In genomic region chr19:52170863-52171320, GRCh38 we compare ENCODE assay signal across 8 cellular contexts. TPM values are rescaled to one million over a fixed set of nuclear protein-coding genes. Genes with fewer than 3 reads are reported as not detected.
DNase-seq lines count a peak whose midpoint lies in the region; ATAC-seq and TF ChIP-seq lines count a peak whose summit lies in the region.

No MANE protein-coding gene starts in this region.

- H3K4me3 Mint-ChIP-seq in CD4-positive, alpha-beta memory T cell, result peak overlapping the region; percentile 89 to 99 (median 96)

- peaks cover 23 to 39% (median 35%) of the 10 kb centered on the region in 4 donors for H3K4me1 Mint-ChIP-seq in CD4-positive, alpha-beta memory T cell

- TF ChIP-seq CTCF in mucosa of descending colon (IDR thresholded peaks at IDR 0.05) (no peak), uterus (IDR thresholded peaks at IDR 0.05) (no peak)

- ATAC-seq in GM21737 (IDR thresholded peaks at IDR 0.05; ENCODE audit: unreplicated experiment), result peak; percentile 37
- ATAC-seq in mucosa of descending colon, result peak; percentile 52
- no peak for ATAC-seq in GM21526 (IDR thresholded peaks at IDR 0.05; ENCODE audit: low FRiP score, unreplicated experiment)
- ATAC-seq in HG03045 (IDR thresholded peaks at IDR 0.05; ENCODE audit: unreplicated experiment), result no peak

- peaks cover 36 to 41% of the 10 kb centered on the region in 2 donors for H3K36me3 Mint-ChIP-seq in CD4-positive, alpha-beta memory T cell

- peak in 1 of 5 donors; percentile 39 for DNase-seq in CD4-positive, alpha-beta memory T cell
- DNase-seq in SJCRH30 (peak in 1 of 2 experiments; percentile 15), mucosa of descending colon (peak; percentile 19 to 66 (median 60)), uterus (peak; percentile 29 to 41)

- peaks cover 25% of the 10 kb centered on the region for H3K4me1 ChIP-seq in CD4-positive, alpha-beta memory T cell (ENCODE audit: insufficient read depth, low read length)
- H3K4me1 ChIP-seq in SJCRH30, result peaks cover 3% of the 10 kb centered on the region; the same call in 1 of the 2 replicates
- peaks cover 4% of the 10 kb centered on the region for H3K4me1 ChIP-seq in endocrine pancreas (ENCODE audit: control insufficient read depth, insufficient read depth, low read length)
- H3K4me1 ChIP-seq in mucosa of descending colon (ENCODE audit: low read depth), result peaks cover 9% of the 10 kb centered on the region
- H3K4me1 ChIP-seq in uterus, result no peaks in the 10 kb centered on the region

- H3K9me3 Mint-ChIP-seq in CD4-positive, alpha-beta memory T cell, result peaks cover 0 to 7% (median 0%) of the 10 kb centered on the region in 8 donors

- H3K36me3 ChIP-seq in CD4-positive, alpha-beta memory T cell (ENCODE audit: insufficient read depth, low read length), result peaks cover 8% of the 10 kb centered on the region
- H3K36me3 ChIP-seq in SJCRH30 (peaks cover 14% of the 10 kb centered on the region), endocrine pancreas (ENCODE audit: control insufficient read depth, insufficient read depth, low read length) (peaks cover 3% of the 10 kb centered on the region), mucosa of descending colon (ENCODE audit: low read depth) (no peaks in the 10 kb centered on the region), uterus (no peaks in the 10 kb centered on the region)

- TF ChIP-seq POLR2A in uterus (IDR thresholded peaks at IDR 0.05), result no peak

- peak overlapping the region; percentile 83 to 97 (median 97) for H3K27ac Mint-ChIP-seq in CD4-positive, alpha-beta memory T cell

- H3K9me3 ChIP-seq in CD4-positive, alpha-beta memory T cell (ENCODE audit: control insufficient read depth in 1 of 2, low read length in 2 of 2), result no peaks in the 10 kb centered on the region
- H3K9me3 ChIP-seq in SJCRH30 (replicated peaks), result no peaks in the 10 kb centered on the region
- H3K9me3 ChIP-seq in endocrine pancreas (ENCODE audit: control insufficient read depth, low read length), result no peaks in the 10 kb centered on the region
- no peaks in the 10 kb centered on the region for H3K9me3 ChIP-seq in mucosa of descending colon
- no peaks in the 10 kb centered on the region for H3K9me3 ChIP-seq in uterus

- peak overlapping the region; percentile 90 to 93 for H3K4me3 ChIP-seq in CD4-positive, alpha-beta memory T cell (ENCODE audit: low read length in 2 of 2)
- H3K4me3 ChIP-seq in SJCRH30, result peak overlapping the region; percentile 69
- peak overlapping the region; percentile 89 for H3K4me3 ChIP-seq in endocrine pancreas (ENCODE audit: control insufficient read depth, insufficient read depth, low read length)
- H3K4me3 ChIP-seq in mucosa of descending colon, result peak overlapping the region; percentile 58
- peak overlapping the region; percentile 78 to 91 for H3K4me3 ChIP-seq in uterus

- H3K9ac ChIP-seq in endocrine pancreas (ENCODE audit: control insufficient read depth, insufficient read depth, low read length), result peak overlapping the region; percentile 99

- CTCF ChIA-PET in CD4-positive, alpha-beta memory T cell (lab: Charles Lee; ENCODE audit: partially characterized antibody), result interaction anchor here (2.6 kb wide), 1 partner anchor 32 kb away, joined by 17 read pairs; the partner anchor contains the start of gene ZNF616

- intact Hi-C loops in CD4-positive, alpha-beta memory T cell (cut with micrococcal nuclease), result loop anchor here (1.0 to 2.0 kb wide), 3 partner anchors 18 to 520 kb away; partner anchors contain the start of gene ZNF616
- intact Hi-C loops in mucosa of descending colon (cut with DNase I, micrococcal nuclease) (no loop called here), uterus (cut with DNase I; ENCODE audit: low total_unique reads) (no loop called here)

- no peaks in the 10 kb centered on the region for H3K27me3 ChIP-seq in CD4-positive, alpha-beta memory T cell (ENCODE audit: insufficient read depth, low read length)
- no peaks in the 10 kb centered on the region for H3K27me3 ChIP-seq in SJCRH30
- no peaks in the 10 kb centered on the region for H3K27me3 ChIP-seq in endocrine pancreas (ENCODE audit: control insufficient read depth, insufficient read depth, low read length)
- no peaks in the 10 kb centered on the region for H3K27me3 ChIP-seq in uterus

- no peaks in the 10 kb centered on the region for H3K27me3 Mint-ChIP-seq in CD4-positive, alpha-beta memory T cell

- POLR2A ChIA-PET in CD4-positive, alpha-beta memory T cell (lab: Charles Lee; ENCODE audit: partially characterized antibody), result interaction anchor here (1.0 to 4.2 kb wide), 7 partner anchors 15 to 34 kb away, joined by 3 to 67 read pairs (median 4); partner anchors contain the start of genes PPP2R1A and ZNF616

- H3K27ac ChIP-seq in CD4-positive, alpha-beta memory T cell (ENCODE audit: low read depth, low read length), result peak overlapping the region; percentile 80
- H3K27ac ChIP-seq in SJCRH30 (peak overlapping the region; percentile 31; the same call in 1 of the 2 replicates), uterus (peak overlapping the region; percentile 87 to 89)

RNA-seq across cellular contexts. Expression of gene ZNF836, which starts 0.5 kb away (rescaled TPM):
- 10 to 100 TPM; 47.2 to 54.7 TPM for total RNA-seq in CD4-positive, alpha-beta memory T cell
- 10 to 100 TPM in 1 of 2 donors, 1 to 10 TPM in 1; 4.6 to 18.2 TPM for polyA plus RNA-seq in CD4-positive, alpha-beta memory T cell
- 4.9 and 5.9 TPM in 2 replicates for total RNA-seq in SJCRH30 (2014; rRNA removed; shearing (Covaris generic))
- 10 to 100 TPM in 2 of 3 donors, 1 to 10 TPM in 1; 9.1 to 16.6 (median 11.1) TPM for total RNA-seq in mucosa of descending colon
- 10 to 100 TPM in 3 of 4 donors, 1 to 10 TPM in 1; 6.1 to 31.5 (median 20.3) TPM for total RNA-seq in uterus

RNA-seq across cellular contexts. Expression of gene PPP2R1A, which starts 19.0 kb away (rescaled TPM):
- total RNA-seq in CD4-positive, alpha-beta memory T cell, result 100 to 1,000 TPM; 166 to 175 TPM
- 100 to 1,000 TPM; 179 to 185 TPM for polyA plus RNA-seq in CD4-positive, alpha-beta memory T cell
- 175 and 190 TPM in 2 replicates for total RNA-seq in SJCRH30 (2014; rRNA removed; shearing (Covaris generic))
- total RNA-seq in mucosa of descending colon (100 to 1,000 TPM; 212 to 274 (median 273) TPM), uterus (100 to 1,000 TPM in 2 of 4 donors, 10 to 100 TPM in 2; 38.5 to 223 (median 134) TPM)

RNA-seq across cellular contexts. Expression of gene ZNF616, which starts 31.2 kb away (rescaled TPM):
- 10 to 100 TPM; 18.6 to 19.0 TPM for total RNA-seq in CD4-positive, alpha-beta memory T cell
- 1 to 10 TPM in 1 of 2 donors, under 1 TPM in 1; 0.69 to 7.2 TPM for polyA plus RNA-seq in CD4-positive, alpha-beta memory T cell
- total RNA-seq in SJCRH30 (2014; rRNA removed; shearing (Covaris generic)), result 10.8 and 13.0 TPM in 2 replicates
- total RNA-seq in mucosa of descending colon (10 to 100 TPM in 2 of 3 donors, 1 to 10 TPM in 1; 5.5 to 13.4 (median 11.1) TPM), uterus (10 to 100 TPM in 3 of 4 donors, 1 to 10 TPM in 1; 2.4 to 27.2 (median 17.6) TPM)

Comparison
In these comparisons a context has a peak if more than half of its experiments do, and no peak if none do; other contexts are left out.
1. H3K27ac ChIP-seq: peak in every context shown above with its lines; median percentile 88 in uterus; 80 in CD4-positive, alpha-beta memory T cell; 31 in SJCRH30.
2. ATAC-seq: peak in GM21737 (single experiment) and mucosa of descending colon (single experiment); none in GM21526 (single experiment) and HG03045 (single experiment).
3. Peak in every context shown above with its lines, with median percentiles within 50 percentile points of each other: H3K4me3 ChIP-seq.